Comparison of ENCODE assay signal across 8 cellular contexts in genomic region chr14:100067971-100068959, GRCh38. TPM values are rescaled to one million over a fixed set of nuclear protein-coding genes. Genes with fewer than 3 reads are reported as not detected.
DNase-seq lines count a peak whose midpoint lies in the region; ATAC-seq, FAIRE-seq and TF ChIP-seq lines count a peak whose summit lies in the region.

No MANE protein-coding gene starts in this region.

- no peak overlapping the region for H3K4me2 ChIP-seq in HepG2 (ENCODE audit: low read depth, low read length)

- peak overlapping the region; percentile 93 for H3K27ac Mint-ChIP-seq in dendritic cell treated with granulocyte-macrophage colony-stimulating factor and Interleukin-4, amounts not matched to agents 40 ng/mL and 50 ng/mL, for 4 days
- H3K27ac Mint-ChIP-seq in nephron progenitor cell, result peak overlapping the region; percentile 87

- TF ChIP-seq EP300 in HepG2 (IDR thresholded peaks at IDR 0.05; ENCODE audit: low read depth in 2 of 2, low read length in 2 of 2) (no peak), HepG2 (CRISPR knock-in tag; IDR thresholded peaks at IDR 0.05; ENCODE audit: borderline replicate concordance) (no peak)

- H3K27ac ChIP-seq in liver (ENCODE audit: low read depth in 1 of 2, low read length in 2 of 2) (peak overlapping the region; percentile 51 to 53), HepG2 (ENCODE audit: extremely low read length, insufficient read depth, low read length) (no peak overlapping the region), thoracic aorta (peak overlapping the region in 1 of 2 donors; percentile 5)

- peaks cover 84% of the 10 kb centered on the region for H3K4me1 Mint-ChIP-seq in dendritic cell treated with granulocyte-macrophage colony-stimulating factor and Interleukin-4, amounts not matched to agents 40 ng/mL and 50 ng/mL, for 4 days (ENCODE audit: low read depth)
- H3K4me1 Mint-ChIP-seq in nephron progenitor cell, result peaks cover 85% of the 10 kb centered on the region

- FAIRE-seq in HepG2 (lab: Jason Lieb, UNC), result no peak

- no TSS peak for BruUV-seq in HepG2 (replicated peaks; lab: Mats Ljungman, UMichigan)

- no peaks in the 10 kb centered on the region for H3K9me3 Mint-ChIP-seq in dendritic cell treated with granulocyte-macrophage colony-stimulating factor and Interleukin-4, amounts not matched to agents 40 ng/mL and 50 ng/mL, for 4 days
- no peaks in the 10 kb centered on the region for H3K9me3 Mint-ChIP-seq in nephron progenitor cell

- ATAC-seq in HepG2 (no peak), thoracic aorta (ENCODE audit: insufficient number of reproducible peaks, low FRiP score, low read depth) (no peak)

- POLR2A ChIA-PET in HepG2 (lab: Yijun Ruan, JAX) (no interaction called here), HEK293T (lab: Yijun Ruan, JAX) (no interaction called here)

- CTCF ChIA-PET in HepG2 (lab: Yijun Ruan, JAX; ENCODE audit: low intra/inter-chr PET ratio, low total read pairs), result no interaction called here
- CTCF ChIA-PET in HEK293T (lab: Yijun Ruan, JAX), result interaction anchor here (0.6 kb wide), 1 partner anchor 18 kb away, joined by 3 read pairs; no protein-coding TSS in a partner anchor

- H3K27me3 Mint-ChIP-seq in dendritic cell treated with granulocyte-macrophage colony-stimulating factor and Interleukin-4, amounts not matched to agents 40 ng/mL and 50 ng/mL, for 4 days, result no peaks in the 10 kb centered on the region
- peaks cover 2% of the 10 kb centered on the region for H3K27me3 Mint-ChIP-seq in nephron progenitor cell (ENCODE audit: low read depth, poor library complexity)

- TF ChIP-seq CTCF in liver (IDR thresholded peaks at IDR 0.05; ENCODE audit: low read depth, low read length, missing input control) (no peak), HepG2 (CRISPR knock-in tag; IDR thresholded peaks at IDR 0.05) (no peak), nephron progenitor cell (IDR thresholded peaks at IDR 0.05) (no peak), thoracic aorta (IDR thresholded peaks at IDR 0.05) (no peak)

- peaks cover 0 to 3% (median 0%) of the 10 kb centered on the region in 4 donors for H3K4me1 ChIP-seq in liver (ENCODE audit: control insufficient read depth in 4 of 4, insufficient read depth in 4 of 4, low read length in 3 of 4)
- H3K4me1 ChIP-seq in HepG2 (ENCODE audit: insufficient read depth, low read length), result peaks cover 10% of the 10 kb centered on the region
- H3K4me1 ChIP-seq in thoracic aorta (ENCODE audit: control insufficient read depth in 1 of 2, low read depth in 2 of 2), result no peaks in the 10 kb centered on the region

- no peak for TF ChIP-seq POLR2A in HepG2 (IDR thresholded peaks at IDR 0.05; ENCODE audit: insufficient read depth in 1 of 2, low read depth in 2 of 2, low read length in 2 of 2)

- H3K9ac ChIP-seq in liver (ENCODE audit: low read depth in 1 of 2, low read length in 2 of 2) (no peak overlapping the region), HepG2 (ENCODE audit: insufficient read depth, low read depth, low read length) (no peak overlapping the region)

- H3K36me3 Mint-ChIP-seq in dendritic cell treated with granulocyte-macrophage colony-stimulating factor and Interleukin-4, amounts not matched to agents 40 ng/mL and 50 ng/mL, for 4 days (ENCODE audit: low read depth), result peaks cover 42% of the 10 kb centered on the region
- no peaks in the 10 kb centered on the region for H3K36me3 Mint-ChIP-seq in nephron progenitor cell (ENCODE audit: low read depth)

- DNase-seq in HepG2 (ENCODE audit: low spot score) (no peak), HT1080 (ENCODE audit: low read depth) (peak; percentile 70), nephron progenitor cell (no peak), thoracic aorta (ENCODE audit: low spot score) (no peak), HEK293T (ENCODE audit: extremely low spot score) (no peak)
- peak; percentile 67 to 84 for DNase-seq in activated CD4-positive, alpha-beta T cell treated with anti-CD3 and anti-CD28 coated beads for 24 hours (ENCODE audit: low read depth in 2 of 2)

- no peaks in the 10 kb centered on the region for H4K20me1 ChIP-seq in HepG2 (ENCODE audit: insufficient read depth, low read length)

- no peaks in the 10 kb centered on the region for H3K36me3 ChIP-seq in liver (ENCODE audit: control insufficient read depth in 4 of 4, insufficient read depth in 3 of 4, low read depth in 1 of 4, low read length in 3 of 4)
- H3K36me3 ChIP-seq in HepG2 (replicated peaks in 1 of 2; ENCODE audit: control insufficient read depth in 1 of 2, insufficient read depth in 2 of 2, low read length in 2 of 2), result no peaks in the 10 kb centered on the region
- no peaks in the 10 kb centered on the region for H3K36me3 ChIP-seq in thoracic aorta

- TF ChIP-seq RAD21 in liver (IDR thresholded peaks at IDR 0.05) (no peak), HepG2 (CRISPR knock-in tag; IDR thresholded peaks at IDR 0.05) (no peak)

- H3K27me3 ChIP-seq in liver (ENCODE audit: control insufficient read depth in 4 of 4, insufficient read depth in 4 of 4, low read length in 3 of 4) (no peaks in the 10 kb centered on the region), HepG2 (ENCODE audit: control insufficient read depth in 1 of 2, insufficient read depth in 2 of 2, low read length in 2 of 2) (no peaks in the 10 kb centered on the region), thoracic aorta (replicated peaks; ENCODE audit: insufficient read depth) (no peaks in the 10 kb centered on the region)

- peak overlapping the region; percentile 81 for H3K4me3 Mint-ChIP-seq in dendritic cell treated with granulocyte-macrophage colony-stimulating factor and Interleukin-4, amounts not matched to agents 40 ng/mL and 50 ng/mL, for 4 days
- H3K4me3 Mint-ChIP-seq in nephron progenitor cell, result no peak overlapping the region

- no peaks in the 10 kb centered on the region for H3K79me2 ChIP-seq in HepG2 (ENCODE audit: insufficient read depth, low read length)

- WGBS in liver, result 77% methylated on average over 18 of the region's 18 CpGs
- WGBS in HepG2 (ENCODE audit: low lambda C conversion rate), result 95% methylated on average over 18 of the region's 18 CpGs

- no peak overlapping the region for H2AFZ ChIP-seq in HepG2 (ENCODE audit: low read length)

- in situ Hi-C loops in HepG2 (cut with HindIII; ENCODE audit: extremely low pct_ligation_motif_present, low pct_unique_long_range_greater_than_20kb), result no loop called here

- intact Hi-C loops in HepG2 (cut with micrococcal nuclease; ENCODE audit: unreplicated experiment), result no loop called here
- intact Hi-C loops in dendritic cell treated with granulocyte-macrophage colony-stimulating factor and Interleukin-4, amounts not matched to agents 40 ng/mL and 50 ng/mL, for 4 days (cut with micrococcal nuclease), result no loop called here

- H3K4me3 ChIP-seq in liver (ENCODE audit: low read depth in 1 of 3, low read length in 3 of 3), result no peak overlapping the region
- no peak overlapping the region for H3K4me3 ChIP-seq in HepG2 (replicated peaks in 1 of 3; ENCODE audit: insufficient read depth in 1 of 3, low read depth in 2 of 3, low read length in 3 of 3)
- H3K4me3 ChIP-seq in thoracic aorta, result peak overlapping the region; percentile 8

- H3K9me3 ChIP-seq in liver (ENCODE audit: control insufficient read depth in 4 of 4, low read length in 3 of 4), result no peaks in the 10 kb centered on the region
- no peaks in the 10 kb centered on the region for H3K9me3 ChIP-seq in HepG2 (ENCODE audit: low read length)
- no peaks in the 10 kb centered on the region for H3K9me3 ChIP-seq in thoracic aorta

TF ChIP-seq in liver, 16 proteins besides CTCF, POLR2A, EP300 and RAD21:
- TF ChIP-seq ATF3 (IDR thresholded peaks at IDR 0.05), result no peak

TF ChIP-seq in HepG2, 621 proteins besides CTCF, POLR2A, EP300 and RAD21:
- no peak for TF ChIP-seq ZNF776 (CRISPR knock-in tag; IDR thresholded peaks at IDR 0.05)

TF ChIP-seq in HEK293T, 16 proteins besides CTCF, POLR2A, EP300 and RAD21:
- TF ChIP-seq FOXM1 (IDR thresholded peaks at IDR 0.05; ENCODE audit: borderline replicate concordance) (no peak), FOXA1 (IDR thresholded peaks at IDR 0.05) (no peak), ARNT (IDR thresholded peaks at IDR 0.05) (no peak), SP1 (IDR thresholded peaks at IDR 0.05) (no peak), HDGF (IDR thresholded peaks at IDR 0.05; ENCODE audit: borderline replicate concordance) (no peak), ELF4 (IDR thresholded peaks at IDR 0.05) (no peak), FOXK2 (IDR thresholded peaks at IDR 0.05) (no peak), SUZ12 (IDR thresholded peaks at IDR 0.05) (no peak), BHLHE40 (IDR thresholded peaks at IDR 0.05; ENCODE audit: borderline replicate concordance) (no peak), TARDBP (IDR thresholded peaks at IDR 0.05) (no peak), L3MBTL2 (conservative IDR thresholded peaks at IDR 0.05) (no peak)

RNA-seq across cellular contexts. Expression of gene EVL, which starts 3.0 kb away (rescaled TPM):
- total RNA-seq in liver (10 to 100 TPM; 11.3 to 85.9 TPM), HepG2 (2016; rRNA removed; fragmentation: Illumina TruSeq; extraction: Trizol) (10.5 and 15.1 TPM in 2 replicates), thoracic aorta (100 to 1,000 TPM in 1 of 2 donors, 10 to 100 TPM in 1; 53.1 to 102 TPM)
- polyA plus RNA-seq in liver (10 to 100 TPM; 33.2 to 34.7 TPM), HepG2 (2011; rRNA removed) (28.7 and 31.2 TPM in 2 replicates)
- total RNA-seq in HepG2 (2016; cell fraction: cytosol; rRNA removed; fragmentation: Illumina TruSeq; extraction: Trizol; ENCODE audit: low read depth), result 23.1 and 32.6 TPM in 2 replicates
- 10.2 and 17.0 TPM in 2 replicates for total RNA-seq in HepG2 (2016; cell fraction: insoluble cytoplasmic fraction; rRNA removed; fragmentation: Illumina TruSeq; extraction: Trizol)
- total RNA-seq in HepG2 (2016; cell fraction: membrane; rRNA removed; fragmentation: Illumina TruSeq; extraction: Trizol), result 35.4 and 40.2 TPM in 2 replicates
- 23.3 and 27.6 TPM in 2 replicates for total RNA-seq in HepG2 (2016; cell fraction: nucleus; rRNA removed; fragmentation: Illumina TruSeq; extraction: Trizol)
- 12.0 and 12.7 TPM in 2 replicates for polyA plus RNA-seq in HepG2 (2011; cell fraction: cytosol; rRNA removed)
- polyA plus RNA-seq in HepG2 (2011; cell fraction: nucleus; rRNA removed), result 124 and 138 TPM in 2 replicates
- polyA plus RNA-seq in HepG2 (2012), result 29.8 and 33.6 TPM in 2 replicates
- polyA plus RNA-seq in HepG2 (2016; cell fraction: cytosol; fragmentation: Illumina TruSeq; extraction: Trizol; ENCODE audit: low read depth), result 101 and 109 TPM in 2 replicates
- polyA plus RNA-seq in HepG2 (2016; cell fraction: insoluble cytoplasmic fraction; fragmentation: Illumina TruSeq; extraction: Trizol; ENCODE audit: low read depth), result 23.4 and 35.8 TPM in 2 replicates
- polyA plus RNA-seq in HepG2 (2016; cell fraction: membrane; fragmentation: Illumina TruSeq; extraction: Trizol; ENCODE audit: low read depth), result 114 and 115 TPM in 2 replicates
- 87.0 and 99.6 TPM in 2 replicates for polyA plus RNA-seq in HepG2 (2016; cell fraction: nucleus; fragmentation: Illumina TruSeq; extraction: Trizol; ENCODE audit: insufficient read depth, low read depth)
- polyA minus RNA-seq in HepG2 (2011; rRNA and poly(A)+ RNA removed; ENCODE audit: low replicate concordance), result 11.3 and 23.0 TPM in 2 replicates
- polyA minus RNA-seq in HepG2 (2011; cell fraction: cytosol; rRNA and poly(A)+ RNA removed), result 13.0 and 14.0 TPM in 2 replicates
- polyA minus RNA-seq in HepG2 (2011; cell fraction: nucleus; rRNA and poly(A)+ RNA removed), result 31.1 and 31.2 TPM in 2 replicates
- total RNA-seq in HT1080 (2014; rRNA removed; shearing (Covaris generic)), result 11.4 and 21.7 TPM in 2 replicates
- 17.0 and 21.3 TPM in 2 replicates for polyA plus RNA-seq in HT1080 (2015; cell fraction: cytosol; rRNA removed)
- polyA plus RNA-seq in HT1080 (2015; cell fraction: nucleus; rRNA removed), result 17.0 and 23.1 TPM in 2 replicates

Comparison
In these comparisons a context has a peak if more than half of its experiments do, and no peak if none do; other contexts are left out.
1. DNase-seq: peak in HT1080 (single experiment) and activated CD4-positive, alpha-beta T cell treated with anti-CD3 and anti-CD28 coated beads for 24 hours (2 of 2); none in HepG2 (single experiment), nephron progenitor cell (single experiment), thoracic aorta (single experiment) and HEK293T (single experiment).